18 cellular contexts compared by ENCODE assay signal in the genomic region with DNA sequence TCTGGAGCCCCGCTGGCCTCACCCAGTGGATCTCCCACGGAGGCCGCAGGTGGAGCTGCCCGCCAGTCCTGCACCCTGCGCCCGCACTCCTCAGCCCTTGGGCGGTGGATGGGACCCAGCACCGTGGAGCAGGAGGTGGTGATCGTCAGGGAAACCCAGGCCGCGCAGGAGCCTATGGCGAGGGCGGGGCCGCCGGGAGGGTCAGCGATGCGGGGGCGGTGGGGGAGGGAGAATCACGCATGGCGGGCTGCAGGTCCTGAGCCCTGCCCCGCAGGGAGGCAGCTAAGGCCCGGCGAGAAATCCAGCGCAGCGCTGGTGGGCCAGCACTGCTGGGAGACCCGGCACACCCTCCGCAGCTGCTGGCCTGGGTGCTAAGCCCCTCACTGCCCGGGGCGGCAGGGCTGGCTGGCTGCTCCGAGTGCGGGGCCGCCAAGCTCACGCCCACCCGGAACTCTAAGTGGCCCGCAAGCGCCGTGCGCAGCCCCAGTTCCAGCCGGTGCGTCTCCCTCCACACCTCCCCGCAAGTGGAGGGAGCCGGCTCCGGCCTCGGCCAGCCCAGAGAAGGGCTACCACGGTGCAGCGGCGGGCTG.
"Had no signal": no experiment of that assay in that cellular context is flagged by ENCODE, and none has a peak within 500 bp of the region (broad histone marks: within the 10 kb centered on the region; RNA-seq: fewer than 3 reads in every experiment).

No MANE protein-coding gene starts in this region.

- H3K9me3 ChIP-seq: ovary, right atrium auricular region, tibial artery had no signal

- DNase-seq: effector memory CD8-positive, alpha-beta T cell; foreskin fibroblast; immature natural killer cell; left colon; mammary epithelial cell; naive thymus-derived CD4-positive, alpha-beta T cell; nucleus accumbens; ovary; small intestine; stimulated activated CD4-positive, alpha-beta T cell treated with anti-CD3 and anti-CD28 coated beads, Interleukin-12 subunit alpha, Interleukin-12 subunit beta, amount 100 ng/mL, for 4 hours; stimulated activated naive CD4-positive, alpha-beta T cell; tibial artery had no signal

- H3K27ac Mint-ChIP-seq: dendritic cell treated with granulocyte-macrophage colony-stimulating factor and Interleukin-4, amounts not matched to agents 40 ng/mL and 50 ng/mL, for 4 days; effector memory CD8-positive, alpha-beta T cell; immature natural killer cell; naive thymus-derived CD4-positive, alpha-beta T cell had no signal

- H3K36me3 Mint-ChIP-seq: naive thymus-derived CD4-positive, alpha-beta T cell had no signal

- H3K4me1 Mint-ChIP-seq: immature natural killer cell; naive thymus-derived CD4-positive, alpha-beta T cell; neural crest cell had no signal

- H3K4me3 ChIP-seq: esophagus muscularis mucosa, ovary, right atrium auricular region, suprapubic skin, tibial artery had no signal

- H3K27ac ChIP-seq: epithelial cell of prostate, esophagus muscularis mucosa, ovary, right atrium auricular region, suprapubic skin, tibial artery had no signal

- H3K27me3 ChIP-seq: esophagus muscularis mucosa, ovary, right atrium auricular region, suprapubic skin, tibial artery had no signal

- H3K4me3 Mint-ChIP-seq: dendritic cell treated with granulocyte-macrophage colony-stimulating factor and Interleukin-4, amounts not matched to agents 40 ng/mL and 50 ng/mL, for 4 days; effector memory CD8-positive, alpha-beta T cell; immature natural killer cell; naive thymus-derived CD4-positive, alpha-beta T cell; neural crest cell had no signal

- H3K27me3 Mint-ChIP-seq: dendritic cell treated with granulocyte-macrophage colony-stimulating factor and Interleukin-4, amounts not matched to agents 40 ng/mL and 50 ng/mL, for 4 days; effector memory CD8-positive, alpha-beta T cell; naive thymus-derived CD4-positive, alpha-beta T cell had no signal

- ATAC-seq: effector memory CD8-positive, alpha-beta T cell; left colon; naive thymus-derived CD4-positive, alpha-beta T cell had no signal

- H3K36me3 ChIP-seq: esophagus muscularis mucosa, ovary, right atrium auricular region, suprapubic skin, tibial artery had no signal

- H3K4me1 ChIP-seq: esophagus muscularis mucosa, right atrium auricular region, suprapubic skin, tibial artery had no signal
